ENCODE assay signal across 8 cellular contexts in genomic region chr14:23070262-23071129, GRCh38. TPM values are rescaled to one million over a fixed set of nuclear protein-coding genes. Genes with fewer than 3 reads are reported as not detected.
A peak's percentile ranks its signal among the peaks of the same experiment; 100 is the strongest.
DNase-seq lines count a peak whose midpoint lies in the region; ATAC-seq and TF ChIP-seq lines count a peak whose summit lies in the region.

No MANE protein-coding gene starts in this region.

- H3K9ac ChIP-seq in HUES6 (ENCODE audit: low read length) (peak overlapping the region; percentile 97), mammary epithelial cell (ENCODE audit: insufficient read depth, low read length) (peak overlapping the region; percentile 97), muscle layer of colon (ENCODE audit: low read length) (peak overlapping the region; percentile 80)

- H3K79me2 ChIP-seq in mammary epithelial cell (ENCODE audit: insufficient read depth, low read length), result peaks cover 75% of the 10 kb centered on the region

- peaks cover 38% of the 10 kb centered on the region for H3K4me1 ChIP-seq in A673 (ENCODE audit: insufficient read depth, low read length, poor library complexity, severe bottlenecking)
- H3K4me1 ChIP-seq in HUES6 (ENCODE audit: control insufficient read depth, insufficient read depth, low read length), result peaks cover 31% of the 10 kb centered on the region
- peaks cover 10% of the 10 kb centered on the region for H3K4me1 ChIP-seq in mammary epithelial cell (ENCODE audit: insufficient read depth, low read length)
- H3K4me1 ChIP-seq in muscle layer of colon (ENCODE audit: insufficient read depth, low read length), result peaks cover 18% of the 10 kb centered on the region

- intact Hi-C loops in A673 (cut with micrococcal nuclease; ENCODE audit: unreplicated experiment), result no loop called here
- intact Hi-C loops in mammary epithelial cell (cut with micrococcal nuclease), result no loop called here

- CTCF ChIA-PET in A673 (lab: Charles Lee), result interaction anchor here (0.5 to 1.5 kb wide), 6 partner anchors 10 to 237 kb away, joined by 3 to 7 read pairs (median 4); partner anchors contain the start of genes ACIN1 and C14orf119
- CTCF ChIA-PET in mammary epithelial cell (lab: Charles Lee; ENCODE audit: low non-redundant PET), result interaction anchor here (0.7 to 1.0 kb wide), 2 partner anchors 25 to 143 kb away, joined by 4 to 5 read pairs; no protein-coding TSS in a partner anchor

- H3K27me3 ChIP-seq in A673 (replicated peaks; ENCODE audit: insufficient read depth, low read depth, low read length, poor library complexity) (no peaks in the 10 kb centered on the region), HUES6 (ENCODE audit: control insufficient read depth, insufficient read depth, low read length) (no peaks in the 10 kb centered on the region), mammary epithelial cell (ENCODE audit: insufficient read depth, low read length) (no peaks in the 10 kb centered on the region), muscle layer of colon (ENCODE audit: control insufficient read depth in 1 of 2, insufficient read depth in 2 of 2, low read length in 2 of 2) (no peaks in the 10 kb centered on the region)

- in situ Hi-C loops in mammary epithelial cell (cut with MboI; ENCODE audit: low sequenced_read_pairs in 2 of 2), result no loop called here

- BruUV-seq in A673 (replicated peaks; lab: Mats Ljungman, UMichigan) (no TSS peak), mammary epithelial cell (replicated peaks; lab: Mats Ljungman, UMichigan) (no TSS peak)

- H4K20me1 ChIP-seq in mammary epithelial cell (ENCODE audit: insufficient read depth, low read length), result peaks cover 2% of the 10 kb centered on the region

- H3K36me3 ChIP-seq in A673 (ENCODE audit: insufficient read depth, low read length, poor library complexity, severe bottlenecking), result peaks cover 71% of the 10 kb centered on the region
- peaks cover 61% of the 10 kb centered on the region for H3K36me3 ChIP-seq in HUES6 (ENCODE audit: control insufficient read depth, insufficient read depth, low read length)
- H3K36me3 ChIP-seq in mammary epithelial cell (ENCODE audit: insufficient read depth, low read length), result peaks cover 23% of the 10 kb centered on the region
- peaks cover 54% of the 10 kb centered on the region for H3K36me3 ChIP-seq in muscle layer of colon (ENCODE audit: insufficient read depth, low read length)

- POLR2A ChIA-PET in A673 (lab: Charles Lee; ENCODE audit: low non-redundant PET), result no interaction called here

- ATAC-seq in HG03159 (IDR thresholded peaks at IDR 0.05; ENCODE audit: unreplicated experiment), result no peak

- dilution Hi-C loops in mammary epithelial cell (cut with HindIII; ENCODE audit: low sequenced_read_pairs), result no loop called here

- DNase-seq in A673 (ENCODE audit: low spot score) (no peak), mammary epithelial cell (no peak), glomerular visceral epithelial cell (ENCODE audit: extremely low spot score) (no peak), NCI-H1417 treated with DMSO at 0.1 percent for 48 hours (lab: John Stamatoyannopoulos, UW) (no peak), cerebellum (ENCODE audit: low spot score) (no peak)

- H3K4me3 ChIP-seq in A673 (ENCODE audit: low read depth, low read length, poor library complexity, severe bottlenecking) (peak overlapping the region; percentile 86), HUES6 (ENCODE audit: low read depth, low read length) (peak overlapping the region; percentile 98), mammary epithelial cell (replicated peaks in 1 of 3; ENCODE audit: insufficient read depth in 1 of 3, low read depth in 2 of 3, low read length in 3 of 3) (peak overlapping the region; percentile 56 to 98 (median 92)), muscle layer of colon (ENCODE audit: low read depth in 1 of 2, low read length in 2 of 2) (peak overlapping the region; percentile 50 to 73)

- H3K4me2 ChIP-seq in mammary epithelial cell (ENCODE audit: insufficient read depth, low read depth, low read length), result peak overlapping the region; percentile 96

- no peaks in the 10 kb centered on the region for H3K9me3 ChIP-seq in A673 (ENCODE audit: low read depth, low read length, poor library complexity, severe bottlenecking)
- H3K9me3 ChIP-seq in HUES6 (ENCODE audit: control insufficient read depth, insufficient read depth, low read depth, low read length), result no peaks in the 10 kb centered on the region
- H3K9me3 ChIP-seq in mammary epithelial cell (replicated peaks; ENCODE audit: insufficient read depth, low read length), result no peaks in the 10 kb centered on the region
- H3K9me3 ChIP-seq in muscle layer of colon (ENCODE audit: low read length), result no peaks in the 10 kb centered on the region

- no peak overlapping the region for H2AFZ ChIP-seq in mammary epithelial cell (ENCODE audit: low read depth, low read length)

- no peak for TF ChIP-seq CTCF in A673 (conservative IDR thresholded peaks at IDR 0.05; ENCODE audit: low read depth, low read length)
- no peak for TF ChIP-seq CTCF in mammary epithelial cell (conservative IDR thresholded peaks at IDR 0.05 in 1 of 2, IDR thresholded peaks at IDR 0.05 in 1 of 2; ENCODE audit: extremely low read depth in 1 of 2, insufficient read depth in 1 of 2, low read depth in 1 of 2, low read length in 2 of 2)

- peak overlapping the region; percentile 90 for H3K27ac ChIP-seq in A673 (ENCODE audit: low read depth, low read length, poor library complexity, severe bottlenecking)
- peak overlapping the region; percentile 89 for H3K27ac ChIP-seq in HUES6 (ENCODE audit: low read depth, low read length)
- H3K27ac ChIP-seq in mammary epithelial cell (ENCODE audit: insufficient read depth, low read depth, low read length), result peak overlapping the region; percentile 84
- peak overlapping the region; percentile 90 for H3K27ac ChIP-seq in muscle layer of colon (ENCODE audit: low read depth, low read length)

- 13% methylated on average over 9 of the region's 10 CpGs for WGBS in mammary epithelial cell (ENCODE audit: low coverage, missing lambda C conversion rate)

RNA-seq across cellular contexts. Expression of gene CDH24, which starts 13.2 kb away (rescaled TPM):
- total RNA-seq in A673 (2021) (44.8 and 47.0 TPM in 2 replicates), mammary epithelial cell (1 to 10 TPM; 4.2 to 5.6 TPM), cerebellum (17.5 TPM)
- polyA plus RNA-seq in mammary epithelial cell, result 4.2 TPM
- 1.0 TPM for polyA minus RNA-seq in mammary epithelial cell

RNA-seq across cellular contexts. Expression of gene ACIN1, which starts 24.4 kb away (rescaled TPM):
- total RNA-seq in A673 (2021) (325 and 339 TPM in 2 replicates), mammary epithelial cell (100 to 1,000 TPM in 1 of 2 donors, 10 to 100 TPM in 1; 62.0 to 148 TPM), cerebellum (111 TPM)
- 64.4 TPM for polyA plus RNA-seq in mammary epithelial cell
- 70.8 TPM for polyA minus RNA-seq in mammary epithelial cell

RNA-seq across cellular contexts. Expression of gene C14orf119, which starts 24.8 kb away (rescaled TPM):
- total RNA-seq in A673 (2021) (50.3 and 54.5 TPM in 2 replicates), mammary epithelial cell (10 to 100 TPM; 39.2 to 57.6 TPM), cerebellum (16.2 TPM)
- 95.1 TPM for polyA plus RNA-seq in mammary epithelial cell
- 38.1 TPM for polyA minus RNA-seq in mammary epithelial cell

RNA-seq across cellular contexts. Expression of gene PSMB11, which starts 28.5 kb away (rescaled TPM):
- total RNA-seq in A673 (2021) (not detected in 2 replicates), mammary epithelial cell (not detected), cerebellum (not detected)
- not detected for polyA plus RNA-seq in mammary epithelial cell
- not detected for polyA minus RNA-seq in mammary epithelial cell

RNA-seq across cellular contexts. Expression of gene CIROP, which starts 34.3 kb away (rescaled TPM):
- not detected in 2 replicates for total RNA-seq in A673 (2021)
- not detected for total RNA-seq in mammary epithelial cell
- polyA plus RNA-seq in mammary epithelial cell, result not detected
- polyA minus RNA-seq in mammary epithelial cell, result not detected
- total RNA-seq in cerebellum, result not detected
